ENCODE assay signal across 1 cellular context in genomic region chr10:1050555-1050954, GRCh38.
TF ChIP-seq lines count a peak whose summit lies in the region.

No MANE protein-coding gene starts in this region.

TF ChIP-seq in K562, 482 proteins besides CTCF, POLR2A, EP300 and RAD21:
- TF ChIP-seq NKRF (IDR thresholded peaks at IDR 0.05; ENCODE audit: borderline replicate concordance): no peak
- 0 out of 2 replicates have a peak, but pooled peaks have one; percentile 6 for TF ChIP-seq KAT7 (CRISPR knock-in tag; IDR thresholded peaks at IDR 0.05; ENCODE audit: borderline replicate concordance)
- no peak for TF ChIP-seq ZNF165 (CRISPR knock-in tag; IDR thresholded peaks at IDR 0.05; ENCODE audit: borderline replicate concordance)
- 0 out of 2 replicates have a peak, but pooled peaks have one; percentile 44 for TF ChIP-seq FOXJ2 (tag; IDR thresholded peaks at IDR 0.05)
- TF ChIP-seq, protein P1, sequence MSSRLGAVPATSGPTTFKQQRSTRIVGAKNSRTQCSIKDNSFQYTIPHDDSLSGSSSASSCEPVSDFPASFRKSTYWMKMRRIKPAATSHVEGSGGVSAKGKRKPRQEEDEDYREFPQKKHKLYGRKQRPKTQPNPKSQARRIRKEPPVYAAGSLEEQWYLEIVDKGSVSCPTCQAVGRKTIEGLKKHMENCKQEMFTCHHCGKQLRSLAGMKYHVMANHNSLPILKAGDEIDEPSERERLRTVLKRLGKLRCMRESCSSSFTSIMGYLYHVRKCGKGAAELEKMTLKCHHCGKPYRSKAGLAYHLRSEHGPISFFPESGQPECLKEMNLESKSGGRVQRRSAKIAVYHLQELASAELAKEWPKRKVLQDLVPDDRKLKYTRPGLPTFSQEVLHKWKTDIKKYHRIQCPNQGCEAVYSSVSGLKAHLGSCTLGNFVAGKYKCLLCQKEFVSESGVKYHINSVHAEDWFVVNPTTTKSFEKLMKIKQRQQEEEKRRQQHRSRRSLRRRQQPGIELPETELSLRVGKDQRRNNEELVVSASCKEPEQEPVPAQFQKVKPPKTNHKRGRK (tag; IDR thresholded peaks at IDR 0.05): 0 out of 2 replicates have a peak, but pooled peaks have one; percentile 18
- no peak for TF ChIP-seq SUPT5H (IDR thresholded peaks at IDR 0.05)
- 0 out of 2 replicates have a peak, but pooled peaks have one; percentile 4 for TF ChIP-seq MYNN (IDR thresholded peaks at IDR 0.05)
- TF ChIP-seq MYNN (CRISPR knock-in tag; IDR thresholded peaks at IDR 0.05): no peak
- no peak for TF ChIP-seq THRB (CRISPR knock-in tag; conservative IDR thresholded peaks at IDR 0.05)
- TF ChIP-seq CEBPB (tag; IDR thresholded peaks at IDR 0.05): peak; percentile 33; the same call in 1 of the 2 replicates
- peak; percentile 78 for TF ChIP-seq BHLHE40 (IDR thresholded peaks at IDR 0.05; ENCODE audit: low read length)
